3 cellular contexts compared by ENCODE assay signal in the genomic region with DNA sequence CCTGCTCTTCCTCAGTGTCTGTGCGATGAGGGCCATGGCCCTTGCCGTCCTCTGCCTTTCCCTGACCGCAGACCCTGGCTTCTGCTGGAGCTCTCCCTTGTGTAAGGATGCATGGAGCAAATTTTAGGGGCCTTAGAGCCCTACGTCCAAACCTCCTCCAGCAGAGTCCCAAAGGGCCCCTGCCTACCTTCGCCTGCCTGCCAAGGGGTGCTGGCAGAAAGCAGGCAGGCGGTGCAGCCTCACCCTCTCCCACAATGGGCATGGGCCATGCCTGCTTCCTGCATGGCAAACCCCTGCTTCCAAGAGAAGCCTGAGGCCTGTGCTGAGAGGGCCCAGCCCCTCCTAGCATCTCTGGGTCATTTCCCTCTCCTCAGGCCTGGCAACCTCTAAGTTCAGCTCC.
TF ChIP-seq lines count a peak whose summit lies in the region.

No MANE protein-coding gene starts in this region.

TF ChIP-seq in H1, 55 proteins besides CTCF, POLR2A, EP300 and RAD21:
- TF ChIP-seq CBX5 (IDR thresholded peaks at IDR 0.05; ENCODE audit: low read depth, low read length) (no peak), GABPA (IDR thresholded peaks at IDR 0.05; ENCODE audit: borderline replicate concordance, insufficient read depth, low read length) (no peak), SP4 (IDR thresholded peaks at IDR 0.05; ENCODE audit: low read length) (no peak), TEAD4 (IDR thresholded peaks at IDR 0.05; ENCODE audit: low read depth, low read length) (no peak), SIRT6 (IDR thresholded peaks at IDR 0.05; ENCODE audit: low read length) (no peak), TCF12 (IDR thresholded peaks at IDR 0.05; ENCODE audit: low read depth, low read length) (no peak), CREB1 (IDR thresholded peaks at IDR 0.05) (no peak)
- TF ChIP-seq, protein P1, sequence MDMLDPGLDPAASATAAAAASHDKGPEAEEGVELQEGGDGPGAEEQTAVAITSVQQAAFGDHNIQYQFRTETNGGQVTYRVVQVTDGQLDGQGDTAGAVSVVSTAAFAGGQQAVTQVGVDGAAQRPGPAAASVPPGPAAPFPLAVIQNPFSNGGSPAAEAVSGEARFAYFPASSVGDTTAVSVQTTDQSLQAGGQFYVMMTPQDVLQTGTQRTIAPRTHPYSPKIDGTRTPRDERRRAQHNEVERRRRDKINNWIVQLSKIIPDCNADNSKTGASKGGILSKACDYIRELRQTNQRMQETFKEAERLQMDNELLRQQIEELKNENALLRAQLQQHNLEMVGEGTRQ (IDR thresholded peaks at IDR 0.05; ENCODE audit: low read length): no peak

TF ChIP-seq in neural cell, 6 proteins besides CTCF, POLR2A, EP300 and RAD21:
- no peak for TF ChIP-seq MXI1 (conservative IDR thresholded peaks at IDR 0.05; ENCODE audit: poor library complexity, severe bottlenecking)
- no peak for TF ChIP-seq TAF1 (IDR thresholded peaks at IDR 0.05; ENCODE audit: low read depth)
- no peak for TF ChIP-seq EZH2 (IDR thresholded peaks at IDR 0.05; ENCODE audit: borderline replicate concordance, insufficient read depth, low read length, poor library complexity, severe bottlenecking)
- no peak for TF ChIP-seq SMC3 (conservative IDR thresholded peaks at IDR 0.05; ENCODE audit: poor library complexity)
- TF ChIP-seq, protein P2, sequence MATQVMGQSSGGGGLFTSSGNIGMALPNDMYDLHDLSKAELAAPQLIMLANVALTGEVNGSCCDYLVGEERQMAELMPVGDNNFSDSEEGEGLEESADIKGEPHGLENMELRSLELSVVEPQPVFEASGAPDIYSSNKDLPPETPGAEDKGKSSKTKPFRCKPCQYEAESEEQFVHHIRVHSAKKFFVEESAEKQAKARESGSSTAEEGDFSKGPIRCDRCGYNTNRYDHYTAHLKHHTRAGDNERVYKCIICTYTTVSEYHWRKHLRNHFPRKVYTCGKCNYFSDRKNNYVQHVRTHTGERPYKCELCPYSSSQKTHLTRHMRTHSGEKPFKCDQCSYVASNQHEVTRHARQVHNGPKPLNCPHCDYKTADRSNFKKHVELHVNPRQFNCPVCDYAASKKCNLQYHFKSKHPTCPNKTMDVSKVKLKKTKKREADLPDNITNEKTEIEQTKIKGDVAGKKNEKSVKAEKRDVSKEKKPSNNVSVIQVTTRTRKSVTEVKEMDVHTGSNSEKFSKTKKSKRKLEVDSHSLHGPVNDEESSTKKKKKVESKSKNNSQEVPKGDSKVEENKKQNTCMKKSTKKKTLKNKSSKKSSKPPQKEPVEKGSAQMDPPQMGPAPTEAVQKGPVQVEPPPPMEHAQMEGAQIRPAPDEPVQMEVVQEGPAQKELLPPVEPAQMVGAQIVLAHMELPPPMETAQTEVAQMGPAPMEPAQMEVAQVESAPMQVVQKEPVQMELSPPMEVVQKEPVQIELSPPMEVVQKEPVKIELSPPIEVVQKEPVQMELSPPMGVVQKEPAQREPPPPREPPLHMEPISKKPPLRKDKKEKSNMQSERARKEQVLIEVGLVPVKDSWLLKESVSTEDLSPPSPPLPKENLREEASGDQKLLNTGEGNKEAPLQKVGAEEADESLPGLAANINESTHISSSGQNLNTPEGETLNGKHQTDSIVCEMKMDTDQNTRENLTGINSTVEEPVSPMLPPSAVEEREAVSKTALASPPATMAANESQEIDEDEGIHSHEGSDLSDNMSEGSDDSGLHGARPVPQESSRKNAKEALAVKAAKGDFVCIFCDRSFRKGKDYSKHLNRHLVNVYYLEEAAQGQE (IDR thresholded peaks at IDR 0.05; ENCODE audit: borderline replicate concordance): no peak
- no peak for TF ChIP-seq POLR2AphosphoS5 (IDR thresholded peaks at IDR 0.05)
TF ChIP-seq in neural cell: peak in this region for 0.

TF ChIP-seq in HepG2, 621 proteins besides CTCF, POLR2A, EP300 and RAD21:
- TF ChIP-seq ETV5 (CRISPR knock-in tag; IDR thresholded peaks at IDR 0.05; ENCODE audit: borderline replicate concordance): no peak
- TF ChIP-seq GATAD1 (CRISPR knock-in tag; IDR thresholded peaks at IDR 0.05): no peak
- TF ChIP-seq TEAD3 (CRISPR knock-in tag; optimal IDR thresholded peaks at IDR 0.05; ENCODE audit: borderline replicate concordance): no peak
- no peak for TF ChIP-seq NFE2L1 (CRISPR knock-in tag; IDR thresholded peaks at IDR 0.05; ENCODE audit: borderline replicate concordance)
- TF ChIP-seq IRF2 (CRISPR knock-in tag; IDR thresholded peaks at IDR 0.05): no peak
- no peak for TF ChIP-seq TOE1 (CRISPR knock-in tag; IDR thresholded peaks at IDR 0.05)
- TF ChIP-seq, protein P3, sequence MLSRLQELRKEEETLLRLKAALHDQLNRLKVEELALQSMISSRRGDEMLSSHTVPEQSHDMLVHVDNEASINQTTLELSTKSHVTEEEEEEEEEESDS (CRISPR knock-in tag; IDR thresholded peaks at IDR 0.05; ENCODE audit: borderline replicate concordance): no peak
- TF ChIP-seq, protein P4, sequence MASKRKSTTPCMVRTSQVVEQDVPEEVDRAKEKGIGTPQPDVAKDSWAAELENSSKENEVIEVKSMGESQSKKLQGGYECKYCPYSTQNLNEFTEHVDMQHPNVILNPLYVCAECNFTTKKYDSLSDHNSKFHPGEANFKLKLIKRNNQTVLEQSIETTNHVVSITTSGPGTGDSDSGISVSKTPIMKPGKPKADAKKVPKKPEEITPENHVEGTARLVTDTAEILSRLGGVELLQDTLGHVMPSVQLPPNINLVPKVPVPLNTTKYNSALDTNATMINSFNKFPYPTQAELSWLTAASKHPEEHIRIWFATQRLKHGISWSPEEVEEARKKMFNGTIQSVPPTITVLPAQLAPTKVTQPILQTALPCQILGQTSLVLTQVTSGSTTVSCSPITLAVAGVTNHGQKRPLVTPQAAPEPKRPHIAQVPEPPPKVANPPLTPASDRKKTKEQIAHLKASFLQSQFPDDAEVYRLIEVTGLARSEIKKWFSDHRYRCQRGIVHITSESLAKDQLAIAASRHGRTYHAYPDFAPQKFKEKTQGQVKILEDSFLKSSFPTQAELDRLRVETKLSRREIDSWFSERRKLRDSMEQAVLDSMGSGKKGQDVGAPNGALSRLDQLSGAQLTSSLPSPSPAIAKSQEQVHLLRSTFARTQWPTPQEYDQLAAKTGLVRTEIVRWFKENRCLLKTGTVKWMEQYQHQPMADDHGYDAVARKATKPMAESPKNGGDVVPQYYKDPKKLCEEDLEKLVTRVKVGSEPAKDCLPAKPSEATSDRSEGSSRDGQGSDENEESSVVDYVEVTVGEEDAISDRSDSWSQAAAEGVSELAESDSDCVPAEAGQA (IDR thresholded peaks at IDR 0.05; ENCODE audit: low read depth): no peak
- TF ChIP-seq, protein P4 (CRISPR knock-in tag; IDR thresholded peaks at IDR 0.05; ENCODE audit: borderline replicate concordance): no peak
- TF ChIP-seq, protein P5, sequence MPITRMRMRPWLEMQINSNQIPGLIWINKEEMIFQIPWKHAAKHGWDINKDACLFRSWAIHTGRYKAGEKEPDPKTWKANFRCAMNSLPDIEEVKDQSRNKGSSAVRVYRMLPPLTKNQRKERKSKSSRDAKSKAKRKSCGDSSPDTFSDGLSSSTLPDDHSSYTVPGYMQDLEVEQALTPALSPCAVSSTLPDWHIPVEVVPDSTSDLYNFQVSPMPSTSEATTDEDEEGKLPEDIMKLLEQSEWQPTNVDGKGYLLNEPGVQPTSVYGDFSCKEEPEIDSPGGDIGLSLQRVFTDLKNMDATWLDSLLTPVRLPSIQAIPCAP (CRISPR knock-in tag; IDR thresholded peaks at IDR 0.05; ENCODE audit: low read depth): no peak
- TF ChIP-seq TARDBP (CRISPR knock-in tag; IDR thresholded peaks at IDR 0.05): no peak
- TF ChIP-seq, protein P6, sequence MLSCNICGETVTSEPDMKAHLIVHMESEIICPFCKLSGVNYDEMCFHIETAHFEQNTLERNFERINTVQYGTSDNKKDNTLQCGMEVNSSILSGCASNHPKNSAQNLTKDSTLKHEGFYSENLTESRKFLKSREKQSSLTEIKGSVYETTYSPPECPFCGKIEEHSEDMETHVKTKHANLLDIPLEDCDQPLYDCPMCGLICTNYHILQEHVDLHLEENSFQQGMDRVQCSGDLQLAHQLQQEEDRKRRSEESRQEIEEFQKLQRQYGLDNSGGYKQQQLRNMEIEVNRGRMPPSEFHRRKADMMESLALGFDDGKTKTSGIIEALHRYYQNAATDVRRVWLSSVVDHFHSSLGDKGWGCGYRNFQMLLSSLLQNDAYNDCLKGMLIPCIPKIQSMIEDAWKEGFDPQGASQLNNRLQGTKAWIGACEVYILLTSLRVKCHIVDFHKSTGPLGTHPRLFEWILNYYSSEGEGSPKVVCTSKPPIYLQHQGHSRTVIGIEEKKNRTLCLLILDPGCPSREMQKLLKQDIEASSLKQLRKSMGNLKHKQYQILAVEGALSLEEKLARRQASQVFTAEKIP (CRISPR knock-in tag; IDR thresholded peaks at IDR 0.05; ENCODE audit: borderline replicate concordance): no peak
- TF ChIP-seq, protein P7, sequence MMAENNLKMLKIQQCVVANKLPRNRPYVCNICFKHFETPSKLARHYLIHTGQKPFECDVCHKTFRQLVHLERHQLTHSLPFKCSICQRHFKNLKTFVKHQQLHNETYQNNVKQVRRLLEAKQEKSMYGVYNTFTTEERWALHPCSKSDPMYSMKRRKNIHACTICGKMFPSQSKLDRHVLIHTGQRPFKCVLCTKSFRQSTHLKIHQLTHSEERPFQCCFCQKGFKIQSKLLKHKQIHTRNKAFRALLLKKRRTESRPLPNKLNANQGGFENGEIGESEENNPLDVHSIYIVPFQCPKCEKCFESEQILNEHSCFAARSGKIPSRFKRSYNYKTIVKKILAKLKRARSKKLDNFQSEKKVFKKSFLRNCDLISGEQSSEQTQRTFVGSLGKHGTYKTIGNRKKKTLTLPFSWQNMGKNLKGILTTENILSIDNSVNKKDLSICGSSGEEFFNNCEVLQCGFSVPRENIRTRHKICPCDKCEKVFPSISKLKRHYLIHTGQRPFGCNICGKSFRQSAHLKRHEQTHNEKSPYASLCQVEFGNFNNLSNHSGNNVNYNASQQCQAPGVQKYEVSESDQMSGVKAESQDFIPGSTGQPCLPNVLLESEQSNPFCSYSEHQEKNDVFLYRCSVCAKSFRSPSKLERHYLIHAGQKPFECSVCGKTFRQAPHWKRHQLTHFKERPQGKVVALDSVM (CRISPR knock-in tag; IDR thresholded peaks at IDR 0.05): no peak
- TF ChIP-seq, protein P8, sequence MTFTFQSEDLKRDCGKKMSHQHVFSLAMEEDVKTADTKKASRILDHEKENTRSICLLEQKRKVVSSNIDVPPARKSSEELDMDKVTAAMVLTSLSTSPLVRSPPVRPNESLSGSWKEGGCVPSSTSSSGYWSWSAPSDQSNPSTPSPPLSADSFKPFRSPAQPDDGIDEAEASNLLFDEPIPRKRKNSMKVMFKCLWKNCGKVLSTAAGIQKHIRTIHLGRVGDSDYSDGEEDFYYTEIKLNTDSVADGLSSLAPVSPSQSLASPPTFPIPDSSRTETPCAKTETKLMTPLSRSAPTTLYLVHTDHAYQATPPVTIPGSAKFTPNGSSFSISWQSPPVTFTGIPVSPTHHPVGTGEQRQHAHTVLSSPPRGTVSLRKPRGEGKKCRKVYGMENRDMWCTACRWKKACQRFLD (CRISPR knock-in tag; IDR thresholded peaks at IDR 0.05; ENCODE audit: borderline replicate concordance): no peak
